16 cellular contexts compared by ENCODE assay signal in genomic region chr2:240787521-240788472, GRCh38. TPM values are rescaled to one million over a fixed set of nuclear protein-coding genes. Genes with fewer than 3 reads are reported as not detected.
A peak's percentile ranks its signal among the peaks of the same experiment; 100 is the strongest.
DNase-seq lines count a peak whose midpoint lies in the region; ATAC-seq and TF ChIP-seq lines count a peak whose summit lies in the region.
"Had no signal": no experiment of that assay in that cellular context is flagged by ENCODE, and none has a peak within 500 bp of the region (broad histone marks: within the 10 kb centered on the region; RNA-seq: fewer than 3 reads in every experiment).

No MANE protein-coding gene starts in this region.

- no peaks in the 10 kb centered on the region for H4K20me1 ChIP-seq in osteoblast (ENCODE audit: insufficient read depth, low read length)

- no peaks in the 10 kb centered on the region for H3K9me3 Mint-ChIP-seq in activated CD4-positive, alpha-beta T cell treated with anti-CD3 and anti-CD28 coated beads for 36 hours (ENCODE audit: low read depth)
- H3K9me3 Mint-ChIP-seq in activated CD4-positive, alpha-beta T cell treated with anti-CD3 and anti-CD28 coated beads, Interleukin-2, amount 10 ng/mL, durations not matched to agents 7 days and 5 days: no peaks in the 10 kb centered on the region
- no peaks in the 10 kb centered on the region for H3K9me3 Mint-ChIP-seq in Calu3 (ENCODE audit: low read depth, unreplicated experiment)

- H3K36me3 ChIP-seq in osteoblast (ENCODE audit: insufficient read depth, low read length): no peaks in the 10 kb centered on the region
- no peaks in the 10 kb centered on the region for H3K36me3 ChIP-seq in transverse colon

- in situ Hi-C loops in transverse colon (cut with MboI; ENCODE audit: low pct_ligation_motif_present in 1 of 4, low pct_unique_long_range_greater_than_20kb in 1 of 4, low sequenced_read_pairs in 3 of 4): no loop called here

- H2AFZ ChIP-seq in osteoblast (ENCODE audit: low read length): no peak overlapping the region

- no peak for TF ChIP-seq CTCF in Calu3 (IDR thresholded peaks at IDR 0.05; ENCODE audit: unreplicated experiment)
- no peak for TF ChIP-seq CTCF in osteoblast (IDR thresholded peaks at IDR 0.05; ENCODE audit: extremely low read depth, low read depth, low read length)
- TF ChIP-seq CTCF in transverse colon (IDR thresholded peaks at IDR 0.05): no peak

- peak; percentile 3 for DNase-seq in activated CD4-positive, alpha-beta T cell treated with anti-CD3 and anti-CD28 coated beads for 36 hours
- no peak for DNase-seq in activated CD4-positive, alpha-beta T cell treated with anti-CD3 and anti-CD28 coated beads, Interleukin-2, amount 10 ng/mL, durations not matched to agents 7 days and 5 days
- DNase-seq in Calu3 (no peak), left cardiac atrium (peak; percentile 12), osteoblast (ENCODE audit: insufficient read length, low spot score, missing footprints) (peak; percentile 77), transverse colon (no peak), MV-4-11 (lab: John Stamatoyannopoulos, UW) (no peak)
- DNase-seq: C1 segment of cervical spinal cord, NCI-H1105, NCI-H1694 treated with DMSO at 0.1 percent for 48 hours, NCI-H446 had no signal

- no peak for ATAC-seq in activated CD4-positive, alpha-beta T cell treated with anti-CD3 and anti-CD28 coated beads for 36 hours
- ATAC-seq in left cardiac atrium (no peak), GM19452 (IDR thresholded peaks at IDR 0.05; ENCODE audit: unreplicated experiment) (no peak)
- ATAC-seq: HepG2 had no signal

- H3K27me3 Mint-ChIP-seq in activated CD4-positive, alpha-beta T cell treated with anti-CD3 and anti-CD28 coated beads for 36 hours: no peaks in the 10 kb centered on the region
- no peaks in the 10 kb centered on the region for H3K27me3 Mint-ChIP-seq in activated CD4-positive, alpha-beta T cell treated with anti-CD3 and anti-CD28 coated beads, Interleukin-2, amount 10 ng/mL, durations not matched to agents 7 days and 5 days
- peaks cover 17% of the 10 kb centered on the region for H3K27me3 Mint-ChIP-seq in Calu3 (ENCODE audit: unreplicated experiment)

- no peak overlapping the region for H3K4me3 Mint-ChIP-seq in activated CD4-positive, alpha-beta T cell treated with anti-CD3 and anti-CD28 coated beads for 36 hours
- H3K4me3 Mint-ChIP-seq in activated CD4-positive, alpha-beta T cell treated with anti-CD3 and anti-CD28 coated beads, Interleukin-2, amount 10 ng/mL, durations not matched to agents 7 days and 5 days: no peak overlapping the region
- H3K4me3 Mint-ChIP-seq in Calu3 (ENCODE audit: low read depth, unreplicated experiment): no peak overlapping the region

- no peaks in the 10 kb centered on the region for H3K36me3 Mint-ChIP-seq in activated CD4-positive, alpha-beta T cell treated with anti-CD3 and anti-CD28 coated beads for 36 hours (ENCODE audit: low read depth)
- H3K36me3 Mint-ChIP-seq in activated CD4-positive, alpha-beta T cell treated with anti-CD3 and anti-CD28 coated beads, Interleukin-2, amount 10 ng/mL, durations not matched to agents 7 days and 5 days (ENCODE audit: low read depth): no peaks in the 10 kb centered on the region
- H3K36me3 Mint-ChIP-seq in Calu3 (ENCODE audit: insufficient read depth, unreplicated experiment): peaks cover 68% of the 10 kb centered on the region

- H3K79me2 ChIP-seq in osteoblast (ENCODE audit: insufficient read depth, low read length): no peaks in the 10 kb centered on the region

- H3K4me1 ChIP-seq in osteoblast (ENCODE audit: insufficient read depth, low read length): no peaks in the 10 kb centered on the region
- no peaks in the 10 kb centered on the region for H3K4me1 ChIP-seq in transverse colon

- CTCF ChIA-PET in activated CD4-positive, alpha-beta T cell treated with anti-CD3 and anti-CD28 coated beads for 36 hours (lab: Charles Lee): interaction anchor here (0.5 to 0.6 kb wide), 2 partner anchors 176 to 218 kb away, joined by 3 read pairs; no protein-coding TSS in a partner anchor
- CTCF ChIA-PET in activated CD4-positive, alpha-beta T cell treated with anti-CD3 and anti-CD28 coated beads, Interleukin-2, amount 10 ng/mL, durations not matched to agents 7 days and 5 days (lab: Charles Lee): no interaction called here
- CTCF ChIA-PET in Calu3 (lab: Charles Lee): no interaction called here

- TF ChIP-seq EP300 in transverse colon (IDR thresholded peaks at IDR 0.05; ENCODE audit: low read depth): no peak

- no peak overlapping the region for H3K27ac Mint-ChIP-seq in activated CD4-positive, alpha-beta T cell treated with anti-CD3 and anti-CD28 coated beads for 36 hours
- H3K27ac Mint-ChIP-seq in activated CD4-positive, alpha-beta T cell treated with anti-CD3 and anti-CD28 coated beads, Interleukin-2, amount 10 ng/mL, durations not matched to agents 7 days and 5 days: no peak overlapping the region
- H3K27ac Mint-ChIP-seq in Calu3 (ENCODE audit: unreplicated experiment): peak overlapping the region; percentile 4

- WGBS in transverse colon (ENCODE audit: low coverage in 1 of 2), 2 donors: 78% methylated on average over 22 of the region's 23 CpGs; no CpG with 5 or more reads in 1 of the 2 donors

- H3K4me3 ChIP-seq in osteoblast (ENCODE audit: insufficient read depth, low read length) (no peak overlapping the region), transverse colon (no peak overlapping the region)

- no peaks in the 10 kb centered on the region for H3K9me3 ChIP-seq in osteoblast (ENCODE audit: low read depth, low read length)
- H3K9me3 ChIP-seq in transverse colon: no peaks in the 10 kb centered on the region

- TF ChIP-seq POLR2A in transverse colon (IDR thresholded peaks at IDR 0.05): no peak

- no peaks in the 10 kb centered on the region for H3K27me3 ChIP-seq in osteoblast (ENCODE audit: insufficient read depth, low read length)
- peaks cover 11% of the 10 kb centered on the region for H3K27me3 ChIP-seq in transverse colon

- intact Hi-C loops in activated CD4-positive, alpha-beta T cell treated with anti-CD3 and anti-CD28 coated beads for 36 hours (cut with DNase I, micrococcal nuclease): no loop called here
- intact Hi-C loops in Calu3 (cut with micrococcal nuclease; ENCODE audit: unreplicated experiment): no loop called here
- intact Hi-C loops in left cardiac atrium (cut with DNase I): no loop called here
- intact Hi-C loops in transverse colon (cut with DNase I; ENCODE audit: low total_unique reads): no loop called here

- H3K4me2 ChIP-seq in osteoblast (ENCODE audit: insufficient read depth, low read length): no peak overlapping the region
- H3K4me2 ChIP-seq: KMS-11 had no signal

- BruUV-seq in Calu3 (replicated peaks; lab: Mats Ljungman, UMichigan): no TSS peak

- POLR2A ChIA-PET in activated CD4-positive, alpha-beta T cell treated with anti-CD3 and anti-CD28 coated beads for 36 hours (lab: Charles Lee): no interaction called here
- POLR2A ChIA-PET in activated CD4-positive, alpha-beta T cell treated with anti-CD3 and anti-CD28 coated beads, Interleukin-2, amount 10 ng/mL, durations not matched to agents 7 days and 5 days (lab: Charles Lee): no interaction called here

- H3K27ac ChIP-seq in osteoblast (ENCODE audit: low read depth, low read length) (no peak overlapping the region), transverse colon (no peak overlapping the region)
- H3K27ac ChIP-seq: 22Rv1, KMS-11 had no signal

- H3K4me1 Mint-ChIP-seq in activated CD4-positive, alpha-beta T cell treated with anti-CD3 and anti-CD28 coated beads for 36 hours: no peaks in the 10 kb centered on the region
- no peaks in the 10 kb centered on the region for H3K4me1 Mint-ChIP-seq in activated CD4-positive, alpha-beta T cell treated with anti-CD3 and anti-CD28 coated beads, Interleukin-2, amount 10 ng/mL, durations not matched to agents 7 days and 5 days
- H3K4me1 Mint-ChIP-seq in Calu3 (ENCODE audit: low read depth, unreplicated experiment): no peaks in the 10 kb centered on the region

RNA-seq across cellular contexts. Expression of gene KIF1A, which starts 32.2 kb away (rescaled TPM):
- total RNA-seq in activated CD4-positive, alpha-beta T cell treated with anti-CD3 and anti-CD28 coated beads for 36 hours: 1 to 10 TPM; 4.6 to 8.2 TPM
- total RNA-seq in activated CD4-positive, alpha-beta T cell treated with anti-CD3 and anti-CD28 coated beads, Interleukin-2, amount 10 ng/mL, durations not matched to agents 7 days and 5 days: under 1 TPM; 0.37 to 0.40 TPM
- 280 and 298 TPM in 2 replicates for total RNA-seq in Calu3 (2022)
- total RNA-seq in left cardiac atrium: 10 to 100 TPM; 27.4 to 51.5 TPM
- under 0.01 TPM in 1 of 2 replicates, not detected in the other for total RNA-seq in osteoblast
- total RNA-seq in transverse colon: 1 to 10 TPM in 3 of 4 donors, under 1 TPM in 1; 0.40 to 3.4 (median 2.9) TPM
- total RNA-seq: HepG2, MCF 10A had no signal

Comparison
In these comparisons a context has a peak if more than half of its experiments do, and no peak if none do; other contexts are left out.
1. DNase-seq: peak in activated CD4-positive, alpha-beta T cell treated with anti-CD3 and anti-CD28 coated beads for 36 hours (single experiment), left cardiac atrium (single experiment) and osteoblast (single experiment); none in activated CD4-positive, alpha-beta T cell treated with anti-CD3 and anti-CD28 coated beads, Interleukin-2, amount 10 ng/mL, durations not matched to agents 7 days and 5 days (single experiment), Calu3 (single experiment), transverse colon (single experiment) and MV-4-11 (single experiment).